12 cellular contexts compared by ENCODE assay signal in genomic region chr2:182101263-182101662, GRCh38.
A peak's percentile ranks its signal among the peaks of the same experiment; 100 is the strongest.
DNase-seq lines count a peak whose midpoint lies in the region; ATAC-seq and TF ChIP-seq lines count a peak whose summit lies in the region.
"Had no signal": no experiment of that assay in that cellular context is flagged by ENCODE, and none has a peak within 500 bp of the region (broad histone marks: within the 10 kb centered on the region; RNA-seq: fewer than 3 reads in every experiment).

No MANE protein-coding gene starts in this region.

- no peak overlapping the region for H3K27ac Mint-ChIP-seq in endodermal cell
- H3K27ac Mint-ChIP-seq: stimulated activated naive CD8-positive, alpha-beta T cell treated with anti-CD3 and anti-CD28 coated beads, Interleukin-15, Interleukin-2, amounts not matched to agents 100 ng/mL and 50 ng/mL, for 24 hours had no signal

- H3K4me1 ChIP-seq in Karpas-422 (ENCODE audit: low read length) = peaks cover 4% of the 10 kb centered on the region
- no peaks in the 10 kb centered on the region for H3K4me1 ChIP-seq in endodermal cell (ENCODE audit: control insufficient read depth, insufficient read depth, low read length)
- no peaks in the 10 kb centered on the region for H3K4me1 ChIP-seq in right atrium auricular region

- no peaks in the 10 kb centered on the region for H3K9me3 Mint-ChIP-seq in endodermal cell
- H3K9me3 Mint-ChIP-seq: stimulated activated naive CD8-positive, alpha-beta T cell treated with anti-CD3 and anti-CD28 coated beads, Interleukin-15, Interleukin-2, amounts not matched to agents 100 ng/mL and 50 ng/mL, for 24 hours had no signal

- TF ChIP-seq CTCF in endodermal cell (conservative IDR thresholded peaks at IDR 0.05) (peak; percentile 71), right atrium auricular region (IDR thresholded peaks at IDR 0.05) (peak in 1 of 2 donors; percentile 17)

- ATAC-seq in GM19043 (IDR thresholded peaks at IDR 0.05; ENCODE audit: low read depth, unreplicated experiment) = peak; percentile 54

- no peaks in the 10 kb centered on the region for H3K79me2 ChIP-seq in Karpas-422 (ENCODE audit: low read length)

- peaks cover 5% of the 10 kb centered on the region for H3K4me1 Mint-ChIP-seq in endodermal cell

- no peak overlapping the region for H3K27ac ChIP-seq in Karpas-422 (ENCODE audit: low read length)
- H3K27ac ChIP-seq in endodermal cell (ENCODE audit: low read depth, low read length) = no peak overlapping the region
- no peak overlapping the region for H3K27ac ChIP-seq in right atrium auricular region

- no peaks in the 10 kb centered on the region for H3K9me2 ChIP-seq in Karpas-422 (replicated peaks; ENCODE audit: insufficient read depth, low read length)

- H3K9me3 ChIP-seq in Karpas-422 (ENCODE audit: low read length) (no peaks in the 10 kb centered on the region), endodermal cell (ENCODE audit: control insufficient read depth, low read length) (no peaks in the 10 kb centered on the region), right atrium auricular region (no peaks in the 10 kb centered on the region)

- H3K4me3 ChIP-seq in Karpas-422 (ENCODE audit: low read length) (no peak overlapping the region), endodermal cell (ENCODE audit: low read length) (no peak overlapping the region), right atrium auricular region (no peak overlapping the region)

- no peaks in the 10 kb centered on the region for H3K27me3 ChIP-seq in Karpas-422 (ENCODE audit: low read length)
- H3K27me3 ChIP-seq in endodermal cell (ENCODE audit: control insufficient read depth, insufficient read depth, low read length, poor library complexity, severe bottlenecking) = no peaks in the 10 kb centered on the region
- H3K27me3 ChIP-seq in right atrium auricular region = no peaks in the 10 kb centered on the region

- no peak overlapping the region for H3K4me2 ChIP-seq in Karpas-422 (ENCODE audit: low read depth, low read length, poor library complexity, severe bottlenecking)

- H3K36me3 ChIP-seq in Karpas-422 (ENCODE audit: insufficient read depth, low read length) = no peaks in the 10 kb centered on the region
- H3K36me3 ChIP-seq in endodermal cell (ENCODE audit: control insufficient read depth, insufficient read depth, low read length) = no peaks in the 10 kb centered on the region
- H3K36me3 ChIP-seq in right atrium auricular region = no peaks in the 10 kb centered on the region

- H2AFZ ChIP-seq in Karpas-422 (ENCODE audit: low read length) = no peak overlapping the region

- H3K36me3 Mint-ChIP-seq in endodermal cell (ENCODE audit: low read depth) = no peaks in the 10 kb centered on the region

- H3K4me3 Mint-ChIP-seq in endodermal cell = no peak overlapping the region
- H3K4me3 Mint-ChIP-seq: stimulated activated naive CD8-positive, alpha-beta T cell treated with anti-CD3 and anti-CD28 coated beads, Interleukin-15, Interleukin-2, amounts not matched to agents 100 ng/mL and 50 ng/mL, for 24 hours had no signal

- DNase-seq in AML-193 (lab: John Stamatoyannopoulos, UW) = peak; percentile 8 to 9
- DNase-seq in Karpas-422 = peak; percentile 52
- no peak for DNase-seq in endodermal cell
- no peak for DNase-seq in NCI-H187 treated with DMSO at 0.1 percent for 48 hours (lab: John Stamatoyannopoulos, UW)
- DNase-seq in NCI-H345 (lab: John Stamatoyannopoulos, UW) = no peak
- no peak for DNase-seq in NCI-H510A treated with DMSO at 0.1 percent for 48 hours (lab: John Stamatoyannopoulos, UW)
- no peak for DNase-seq in right atrium auricular region (ENCODE audit: low spot score)
- DNase-seq: activated CD4-positive, alpha-beta T cell treated with anti-CD3 and anti-CD28 coated beads for 1 hour; anterior cingulate cortex; NCI-H1930 had no signal

- H3K27me3 Mint-ChIP-seq in endodermal cell (ENCODE audit: insufficient read depth) = no peaks in the 10 kb centered on the region
- H3K27me3 Mint-ChIP-seq: stimulated activated naive CD8-positive, alpha-beta T cell treated with anti-CD3 and anti-CD28 coated beads, Interleukin-15, Interleukin-2, amounts not matched to agents 100 ng/mL and 50 ng/mL, for 24 hours had no signal

- no peaks in the 10 kb centered on the region for H4K20me1 ChIP-seq in Karpas-422 (ENCODE audit: insufficient read depth, low read depth, low read length)

- H3K9ac ChIP-seq in Karpas-422 (ENCODE audit: low read length) (no peak overlapping the region), endodermal cell (ENCODE audit: extremely low read depth, low read length, poor library complexity, severe bottlenecking) (no peak overlapping the region)

Comparison
In these comparisons a context has a peak if more than half of its experiments do, and no peak if none do; other contexts are left out.
1. DNase-seq: peak in AML-193 (2 of 2) and Karpas-422 (single experiment); none in endodermal cell (single experiment), NCI-H187 treated with DMSO at 0.1 percent for 48 hours (single experiment), NCI-H345 (single experiment), NCI-H510A treated with DMSO at 0.1 percent for 48 hours (single experiment) and right atrium auricular region (single experiment).